Comparison of ENCODE assay signal across 25 cellular contexts in genomic region chr20:2973574-2973973, GRCh38.
"Had no signal": no experiment of that assay in that cellular context is flagged by ENCODE, and none has a peak within 500 bp of the region (broad histone marks: within the 10 kb centered on the region; RNA-seq: fewer than 3 reads in every experiment).

No MANE protein-coding gene starts in this region.

- DNase-seq: activated CD4-positive, alpha-beta T cell treated with anti-CD3 and anti-CD28 coated beads for 4 hours; activated CD4-positive, alpha-beta T cell treated with anti-CD3 and anti-CD28 coated beads, Interleukin-2, amount 50 U/mL, for 4 hours; activated CD8-positive, alpha-beta memory T cell treated with anti-CD3 and anti-CD28 coated beads, Interleukin-2, amount 50 U/mL, for 48 hours; activated CD8-positive, alpha-beta T cell treated with anti-CD3 and anti-CD28 coated beads, Interleukin-2, amount 10 ng/mL, durations not matched to agents 7 days and 5 days; activated naive CD4-positive, alpha-beta T cell; activated naive CD8-positive, alpha-beta T cell treated with anti-CD3 and anti-CD28 coated beads, Interleukin-2, amount 50 U/mL, for 24 hours; activated T-cell treated with anti-CD3 and anti-CD28 coated beads, Interleukin-2, amount 50 U/mL, for 1 hour; amniotic stem cell; body of pancreas; central memory CD4-positive, alpha-beta T cell; MM.1S; NCI-H1105; NCI-H1436; NCI-H1694 treated with DMSO at 0.1 percent for 48 hours; NCI-H2029 treated with DMSO at 0.1 percent for 48 hours; NCI-H510A treated with DMSO at 0.1 percent for 48 hours; NCI-H69; SHP77 had no signal

- H3K4me3 Mint-ChIP-seq: activated CD8-positive, alpha-beta T cell treated with anti-CD3 and anti-CD28 coated beads, Interleukin-2, amount 10 ng/mL, durations not matched to agents 7 days and 5 days; activated naive CD4-positive, alpha-beta T cell treated with anti-CD3 and anti-CD28 coated beads, Interleukin-2, amount 50 U/mL, for 24 hours; activated naive CD8-positive, alpha-beta T cell treated with anti-CD3 and anti-CD28 coated beads, Interleukin-2, amount 50 U/mL, for 24 hours; T-helper 1 cell treated with Interleukin-12 subunit alpha and Interleukin-12 subunit beta and Interleukin-4 antibody, amounts not matched to agents 30 μg/mL and 1 μg/mL, for 36 hours had no signal

- H3K9me3 ChIP-seq: ascending aorta, body of pancreas, SJSA1 had no signal

- H3K4me1 ChIP-seq: ascending aorta, body of pancreas, SJSA1 had no signal

- H3K4me3 ChIP-seq: ascending aorta, body of pancreas, SJSA1 had no signal

- ATAC-seq: activated CD8-positive, alpha-beta T cell treated with anti-CD3 and anti-CD28 coated beads, Interleukin-2, amount 10 ng/mL, durations not matched to agents 7 days and 5 days; activated naive CD8-positive, alpha-beta T cell treated with anti-CD3 and anti-CD28 coated beads, Interleukin-2, amount 50 U/mL, for 24 hours; body of pancreas had no signal

- H3K27ac ChIP-seq: ascending aorta, body of pancreas, SJSA1, VCaP had no signal

- H3K36me3 ChIP-seq: SJSA1 had no signal

- H3K27me3 ChIP-seq: ascending aorta, body of pancreas, SJSA1 had no signal

- H3K27me3 Mint-ChIP-seq: activated naive CD4-positive, alpha-beta T cell treated with anti-CD3 and anti-CD28 coated beads, Interleukin-2, amount 50 U/mL, for 24 hours; activated naive CD8-positive, alpha-beta T cell treated with anti-CD3 and anti-CD28 coated beads, Interleukin-2, amount 50 U/mL, for 24 hours had no signal

- FAIRE-seq: bronchial epithelial cell, RCC 7860 had no signal

- H3K9me3 Mint-ChIP-seq: activated naive CD4-positive, alpha-beta T cell treated with anti-CD3 and anti-CD28 coated beads, Interleukin-2, amount 50 U/mL, for 24 hours; activated naive CD8-positive, alpha-beta T cell treated with anti-CD3 and anti-CD28 coated beads, Interleukin-2, amount 50 U/mL, for 24 hours; T-helper 1 cell treated with Interleukin-12 subunit alpha and Interleukin-12 subunit beta and Interleukin-4 antibody, amounts not matched to agents 30 μg/mL and 1 μg/mL, for 36 hours had no signal

- H3K27ac Mint-ChIP-seq: activated CD8-positive, alpha-beta T cell treated with anti-CD3 and anti-CD28 coated beads, Interleukin-2, amount 10 ng/mL, durations not matched to agents 7 days and 5 days; activated naive CD4-positive, alpha-beta T cell treated with anti-CD3 and anti-CD28 coated beads, Interleukin-2, amount 50 U/mL, for 24 hours; activated naive CD8-positive, alpha-beta T cell treated with anti-CD3 and anti-CD28 coated beads, Interleukin-2, amount 50 U/mL, for 24 hours; T-helper 1 cell treated with Interleukin-12 subunit alpha and Interleukin-12 subunit beta and Interleukin-4 antibody, amounts not matched to agents 30 μg/mL and 1 μg/mL, for 36 hours had no signal
